ENCODE assay signal across 2 cellular contexts in genomic region chr11:46122955-46123354, GRCh38.
TF ChIP-seq lines count a peak whose summit lies in the region.

No MANE protein-coding gene starts in this region.

TF ChIP-seq in SK-N-SH, 30 proteins besides CTCF, POLR2A, EP300 and RAD21 (continued from another document and continues in another):
- TF ChIP-seq REST (IDR thresholded peaks at IDR 0.05; ENCODE audit: low read depth, low read length), result no peak
- TF ChIP-seq SMC3 (IDR thresholded peaks at IDR 0.05; ENCODE audit: low read depth, low read length), result no peak
- no peak for TF ChIP-seq FOXJ3 (CRISPR knock-in tag; IDR thresholded peaks at IDR 0.05)
- no peak for TF ChIP-seq USF2 (IDR thresholded peaks at IDR 0.05; ENCODE audit: borderline replicate concordance, low read depth, low read length)
- TF ChIP-seq NFIC (IDR thresholded peaks at IDR 0.05; ENCODE audit: borderline replicate concordance), result no peak
- TF ChIP-seq ELF1 (IDR thresholded peaks at IDR 0.05), result no peak
- TF ChIP-seq PBX3 (IDR thresholded peaks at IDR 0.05), result no peak
- TF ChIP-seq FOSL2 (IDR thresholded peaks at IDR 0.05; ENCODE audit: borderline replicate concordance, low read depth), result peak; percentile 65
- no peak for TF ChIP-seq MXI1 (IDR thresholded peaks at IDR 0.05; ENCODE audit: low read depth, low read length)
- no peak for TF ChIP-seq RCOR1 (IDR thresholded peaks at IDR 0.05; ENCODE audit: low read length)
- no peak for TF ChIP-seq USF1 (IDR thresholded peaks at IDR 0.05; ENCODE audit: borderline replicate concordance, low read depth)
- no peak for TF ChIP-seq GATA2 (CRISPR knock-in tag; IDR thresholded peaks at IDR 0.05)
- no peak for TF ChIP-seq ZBTB33 (IDR thresholded peaks at IDR 0.05; ENCODE audit: borderline replicate concordance, low read depth)
- no peak for TF ChIP-seq NRF1 (IDR thresholded peaks at IDR 0.05; ENCODE audit: low read depth, low read length)
- TF ChIP-seq POLR2AphosphoS5 (IDR thresholded peaks at IDR 0.05; ENCODE audit: low read depth, low read length), result no peak
- TF ChIP-seq TEAD4 (IDR thresholded peaks at IDR 0.05; ENCODE audit: borderline replicate concordance, insufficient read depth), result no peak
- no peak for TF ChIP-seq GABPA (IDR thresholded peaks at IDR 0.05; ENCODE audit: low read depth)
- TF ChIP-seq, protein P1, sequence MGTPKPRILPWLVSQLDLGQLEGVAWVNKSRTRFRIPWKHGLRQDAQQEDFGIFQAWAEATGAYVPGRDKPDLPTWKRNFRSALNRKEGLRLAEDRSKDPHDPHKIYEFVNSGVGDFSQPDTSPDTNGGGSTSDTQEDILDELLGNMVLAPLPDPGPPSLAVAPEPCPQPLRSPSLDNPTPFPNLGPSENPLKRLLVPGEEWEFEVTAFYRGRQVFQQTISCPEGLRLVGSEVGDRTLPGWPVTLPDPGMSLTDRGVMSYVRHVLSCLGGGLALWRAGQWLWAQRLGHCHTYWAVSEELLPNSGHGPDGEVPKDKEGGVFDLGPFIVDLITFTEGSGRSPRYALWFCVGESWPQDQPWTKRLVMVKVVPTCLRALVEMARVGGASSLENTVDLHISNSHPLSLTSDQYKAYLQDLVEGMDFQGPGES (IDR thresholded peaks at IDR 0.05; ENCODE audit: low read depth, low read length), result no peak
- no peak for TF ChIP-seq MAX (IDR thresholded peaks at IDR 0.05; ENCODE audit: low read depth)
- peak; percentile 17; the same call in 1 of the 2 replicates for TF ChIP-seq JUND (IDR thresholded peaks at IDR 0.05)
- TF ChIP-seq MEF2A (IDR thresholded peaks at IDR 0.05; ENCODE audit: borderline replicate concordance, low read depth), result no peak

TF ChIP-seq in SK-N-SH treated with all-trans-retinoic acid at 6 μM for 48 hours, 23 proteins besides CTCF, POLR2A, EP300 and RAD21 (continued from another document):
- TF ChIP-seq, protein P2, sequence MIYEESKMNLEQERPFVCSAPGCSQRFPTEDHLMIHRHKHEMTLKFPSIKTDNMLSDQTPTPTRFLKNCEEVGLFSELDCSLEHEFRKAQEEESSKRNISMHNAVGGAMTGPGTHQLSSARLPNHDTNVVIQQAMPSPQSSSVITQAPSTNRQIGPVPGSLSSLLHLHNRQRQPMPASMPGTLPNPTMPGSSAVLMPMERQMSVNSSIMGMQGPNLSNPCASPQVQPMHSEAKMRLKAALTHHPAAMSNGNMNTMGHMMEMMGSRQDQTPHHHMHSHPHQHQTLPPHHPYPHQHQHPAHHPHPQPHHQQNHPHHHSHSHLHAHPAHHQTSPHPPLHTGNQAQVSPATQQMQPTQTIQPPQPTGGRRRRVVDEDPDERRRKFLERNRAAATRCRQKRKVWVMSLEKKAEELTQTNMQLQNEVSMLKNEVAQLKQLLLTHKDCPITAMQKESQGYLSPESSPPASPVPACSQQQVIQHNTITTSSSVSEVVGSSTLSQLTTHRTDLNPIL (CRISPR knock-in tag; IDR thresholded peaks at IDR 0.05; ENCODE audit: low read depth), result no peak
- TF ChIP-seq ZNF565 (CRISPR knock-in tag; conservative IDR thresholded peaks at IDR 0.05; ENCODE audit: low read depth) (no peak), ESRRG (CRISPR knock-in tag; IDR thresholded peaks at IDR 0.05) (no peak), SNAI2 (CRISPR knock-in tag; IDR thresholded peaks at IDR 0.05) (no peak), ISL1 (CRISPR knock-in tag; IDR thresholded peaks at IDR 0.05) (no peak), TCF4 (CRISPR knock-in tag; IDR thresholded peaks at IDR 0.05; ENCODE audit: borderline replicate concordance) (no peak), OSR1 (CRISPR knock-in tag; IDR thresholded peaks at IDR 0.05) (no peak)
- TF ChIP-seq, protein P3, sequence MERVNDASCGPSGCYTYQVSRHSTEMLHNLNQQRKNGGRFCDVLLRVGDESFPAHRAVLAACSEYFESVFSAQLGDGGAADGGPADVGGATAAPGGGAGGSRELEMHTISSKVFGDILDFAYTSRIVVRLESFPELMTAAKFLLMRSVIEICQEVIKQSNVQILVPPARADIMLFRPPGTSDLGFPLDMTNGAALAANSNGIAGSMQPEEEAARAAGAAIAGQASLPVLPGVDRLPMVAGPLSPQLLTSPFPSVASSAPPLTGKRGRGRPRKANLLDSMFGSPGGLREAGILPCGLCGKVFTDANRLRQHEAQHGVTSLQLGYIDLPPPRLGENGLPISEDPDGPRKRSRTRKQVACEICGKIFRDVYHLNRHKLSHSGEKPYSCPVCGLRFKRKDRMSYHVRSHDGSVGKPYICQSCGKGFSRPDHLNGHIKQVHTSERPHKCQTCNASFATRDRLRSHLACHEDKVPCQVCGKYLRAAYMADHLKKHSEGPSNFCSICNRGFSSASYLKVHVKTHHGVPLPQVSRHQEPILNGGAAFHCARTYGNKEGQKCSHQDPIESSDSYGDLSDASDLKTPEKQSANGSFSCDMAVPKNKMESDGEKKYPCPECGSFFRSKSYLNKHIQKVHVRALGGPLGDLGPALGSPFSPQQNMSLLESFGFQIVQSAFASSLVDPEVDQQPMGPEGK (CRISPR knock-in tag; IDR thresholded peaks at IDR 0.05; ENCODE audit: borderline replicate concordance), result no peak
